13 cellular contexts compared by ENCODE assay signal in the genomic region with DNA sequence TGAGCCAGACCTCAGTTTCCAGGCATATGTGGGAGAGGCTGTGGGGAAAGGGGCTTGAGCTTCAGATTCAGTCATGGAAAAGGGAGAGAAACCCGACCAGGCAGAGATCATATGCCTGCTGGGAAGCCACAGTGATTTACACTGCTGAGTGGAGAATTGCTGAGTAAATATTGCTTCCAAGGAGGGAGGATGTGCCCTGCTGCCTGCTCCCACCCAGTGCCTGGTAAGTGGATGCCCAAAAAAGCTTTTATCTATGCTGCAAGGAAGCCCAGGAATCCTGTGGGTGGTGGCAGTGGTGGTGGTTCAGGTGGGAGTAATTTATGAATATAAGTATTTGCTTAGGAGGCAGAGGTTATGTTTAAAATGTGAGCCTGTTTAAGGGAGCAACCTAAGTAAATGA. TPM values are rescaled to one million over a fixed set of nuclear protein-coding genes. Genes with fewer than 3 reads are reported as not detected.
DNase-seq lines count a peak whose midpoint lies in the region; ATAC-seq and TF ChIP-seq lines count a peak whose summit lies in the region.
"Had no signal": no experiment of that assay in that cellular context is flagged by ENCODE, and none has a peak within 500 bp of the region (broad histone marks: within the 10 kb centered on the region; RNA-seq: fewer than 3 reads in every experiment).

No MANE protein-coding gene starts in this region.

- H2AFZ ChIP-seq in mammary epithelial cell (ENCODE audit: low read depth, low read length) = no peak overlapping the region

- H3K36me3 ChIP-seq in mammary epithelial cell (ENCODE audit: insufficient read depth, low read length) (no peaks in the 10 kb centered on the region), muscle layer of colon (ENCODE audit: insufficient read depth, low read length) (no peaks in the 10 kb centered on the region)
- H3K36me3 ChIP-seq: vagina had no signal

- ATAC-seq in GM21737 (IDR thresholded peaks at IDR 0.05; ENCODE audit: unreplicated experiment) = no peak

- H3K9me3 ChIP-seq in mammary epithelial cell (replicated peaks; ENCODE audit: insufficient read depth, low read length) = no peaks in the 10 kb centered on the region
- no peaks in the 10 kb centered on the region for H3K9me3 ChIP-seq in muscle layer of colon (ENCODE audit: low read length)
- H3K9me3 ChIP-seq: vagina had no signal

- H3K4me3 ChIP-seq in mammary epithelial cell (replicated peaks in 1 of 3; ENCODE audit: insufficient read depth in 1 of 3, low read depth in 2 of 3, low read length in 3 of 3) (no peak overlapping the region), muscle layer of colon (ENCODE audit: low read depth in 1 of 2, low read length in 2 of 2) (no peak overlapping the region)
- H3K4me3 ChIP-seq: vagina had no signal

- peak overlapping the region; percentile 68 for H3K27ac ChIP-seq in mammary epithelial cell (ENCODE audit: insufficient read depth, low read depth, low read length)
- peak overlapping the region; percentile 80 for H3K27ac ChIP-seq in muscle layer of colon (ENCODE audit: low read depth, low read length)
- H3K27ac ChIP-seq: vagina had no signal

- H3K27me3 ChIP-seq in mammary epithelial cell (ENCODE audit: insufficient read depth, low read length) (no peaks in the 10 kb centered on the region), muscle layer of colon (ENCODE audit: control insufficient read depth in 1 of 2, insufficient read depth in 2 of 2, low read length in 2 of 2) (no peaks in the 10 kb centered on the region)
- H3K27me3 ChIP-seq: vagina had no signal

- CTCF ChIA-PET in mammary epithelial cell (lab: Charles Lee; ENCODE audit: low non-redundant PET) = no interaction called here

- H4K20me1 ChIP-seq in mammary epithelial cell (ENCODE audit: insufficient read depth, low read length) = no peaks in the 10 kb centered on the region

- H3K79me2 ChIP-seq in mammary epithelial cell (ENCODE audit: insufficient read depth, low read length) = peaks cover 9% of the 10 kb centered on the region

- DNase-seq in COLO668 (lab: John Stamatoyannopoulos, UW; ENCODE audit: unreplicated experiment) (peak; percentile 38), NCI-H1092 (lab: John Stamatoyannopoulos, UW) (peak; percentile 28), mammary epithelial cell (no peak), KBM-7 (no peak)
- no peak for DNase-seq in central memory CD4-positive, alpha-beta T cell
- no peak for DNase-seq in stimulated activated CD4-positive, alpha-beta T cell treated with anti-CD3 and anti-CD28 coated beads, Interleukin-4, amount 100 ng/mL, for 1 hour
- DNase-seq: amygdala, NCI-H526, occipital lobe, T-helper 17 cell had no signal

- H3K9ac ChIP-seq in mammary epithelial cell (ENCODE audit: insufficient read depth, low read length) (no peak overlapping the region), muscle layer of colon (ENCODE audit: low read length) (no peak overlapping the region)

- peak overlapping the region; percentile 63 for H3K4me2 ChIP-seq in mammary epithelial cell (ENCODE audit: insufficient read depth, low read depth, low read length)

- H3K4me1 ChIP-seq in mammary epithelial cell (ENCODE audit: insufficient read depth, low read length) = peaks cover 65% of the 10 kb centered on the region
- H3K4me1 ChIP-seq in muscle layer of colon (ENCODE audit: insufficient read depth, low read length) = peaks cover 65% of the 10 kb centered on the region

- dilution Hi-C loops in mammary epithelial cell (cut with HindIII; ENCODE audit: low sequenced_read_pairs) = loop anchor here (5.0 kb wide), 1 partner anchor 54 kb away; no protein-coding TSS in a partner anchor

- 71% methylated on average over 1 of the region's 1 CpG for WGBS in mammary epithelial cell (ENCODE audit: low coverage, missing lambda C conversion rate)

- intact Hi-C loops in mammary epithelial cell (cut with micrococcal nuclease) = loop anchor here (5.0 kb wide), 1 partner anchor 124 kb away; a partner anchor contains a TSS

- BruUV-seq in mammary epithelial cell (replicated peaks; lab: Mats Ljungman, UMichigan) = no TSS peak

- in situ Hi-C loops in mammary epithelial cell (cut with MboI; ENCODE audit: low sequenced_read_pairs in 2 of 2) (no loop called here), KBM-7 (cut with MboI; ENCODE audit: low pct_unique_long_range_greater_than_20kb, low sequenced_read_pairs) (no loop called here)

- TF ChIP-seq CTCF in mammary epithelial cell (conservative IDR thresholded peaks at IDR 0.05 in 1 of 2, IDR thresholded peaks at IDR 0.05 in 1 of 2; ENCODE audit: extremely low read depth in 1 of 2, insufficient read depth in 1 of 2, low read depth in 1 of 2, low read length in 2 of 2) = no peak

RNA-seq across cellular contexts. Expression of a gene that starts 39.5 kb away (rescaled TPM):
- total RNA-seq in mammary epithelial cell = 10 to 100 TPM in 1 of 2 donors, 1 to 10 TPM in 1; 7.2 to 46.5 TPM
- polyA plus RNA-seq in mammary epithelial cell = 42.5 TPM
- polyA minus RNA-seq in mammary epithelial cell = 20.4 TPM

Comparison
In these comparisons a context has a peak if more than half of its experiments do, and no peak if none do; other contexts are left out.
1. DNase-seq: peak in COLO668 (single experiment) and NCI-H1092 (single experiment); none in mammary epithelial cell (single experiment), central memory CD4-positive, alpha-beta T cell (single experiment), stimulated activated CD4-positive, alpha-beta T cell treated with anti-CD3 and anti-CD28 coated beads, Interleukin-4, amount 100 ng/mL, for 1 hour (single experiment) and KBM-7 (single experiment).